ENCODE assay signal across 17 cellular contexts in the genomic region with DNA sequence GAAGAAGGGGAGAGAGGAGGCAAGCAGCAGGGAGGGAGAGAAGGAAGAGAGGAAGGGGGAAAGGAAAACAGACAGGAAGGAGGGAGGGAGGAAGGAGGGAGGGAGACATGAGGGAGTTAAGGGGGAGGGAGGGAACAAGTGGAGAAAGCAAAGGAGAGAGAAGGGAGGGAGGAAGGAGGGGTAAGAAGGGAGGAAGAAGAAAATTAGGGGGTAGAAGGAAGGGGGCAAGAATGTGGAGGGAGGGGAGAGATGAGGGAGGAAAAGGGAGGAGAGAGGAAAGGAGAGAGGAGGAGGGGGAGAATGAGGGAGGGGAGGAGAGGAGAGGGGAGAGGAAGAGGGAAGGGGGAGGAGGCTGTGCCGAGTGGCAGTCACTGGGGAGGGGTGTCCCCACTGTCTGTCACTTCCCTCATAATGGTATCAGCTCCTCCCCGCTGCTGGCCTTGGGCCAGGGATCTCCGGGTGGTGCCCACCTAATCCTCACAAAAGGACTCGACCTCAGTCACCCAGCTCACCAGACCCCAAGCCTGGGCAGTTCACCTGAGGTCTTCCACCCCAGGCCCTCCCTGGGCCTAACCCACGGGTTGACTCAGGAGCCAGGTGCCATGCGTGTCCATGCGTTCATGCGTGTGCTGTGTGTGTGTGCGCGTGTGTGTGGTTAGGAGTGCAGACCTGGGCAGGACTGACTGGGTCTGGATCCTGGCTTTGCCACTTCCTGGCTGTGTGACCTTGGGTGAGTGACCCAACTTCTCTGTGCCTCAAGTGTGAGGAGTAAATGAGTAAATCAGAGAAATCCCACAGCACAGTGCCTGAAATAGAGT. TPM values are rescaled to one million over a fixed set of nuclear protein-coding genes. Genes with fewer than 3 reads are reported as not detected.
DNase-seq lines count a peak whose midpoint lies in the region; ATAC-seq and TF ChIP-seq lines count a peak whose summit lies in the region.
"Had no signal": no experiment of that assay in that cellular context is flagged by ENCODE, and none has a peak within 500 bp of the region (broad histone marks: within the 10 kb centered on the region; RNA-seq: fewer than 3 reads in every experiment).

No MANE protein-coding gene starts in this region.

- peak; percentile 46 for DNase-seq in activated naive CD4-positive, alpha-beta T cell treated with anti-CD3 and anti-CD28 coated beads for 36 hours
- DNase-seq in activated naive CD4-positive, alpha-beta T cell treated with Interleukin-2 at 50 U/mL for 16 hours, result no peak
- peak; percentile 90 for DNase-seq in NCI-H82 (lab: John Stamatoyannopoulos, UW)
- no peak for DNase-seq in effector memory CD8-positive, alpha-beta T cell
- DNase-seq in osteoblast (ENCODE audit: insufficient read length, low spot score, missing footprints), result peak; percentile 56
- DNase-seq: activated CD4-positive, alpha-beta T cell treated with anti-CD3 and anti-CD28 coated beads, Interleukin-2, amount 50 U/mL, for 1 hour; HFFc6; KG1; NCI-H187; stimulated activated CD4-positive, alpha-beta T cell treated with anti-CD3 and anti-CD28 coated beads, Interleukin-4, amount 100 ng/mL, for 24 hours; stomach had no signal

- H3K27me3 ChIP-seq in osteoblast (ENCODE audit: insufficient read depth, low read length), result no peaks in the 10 kb centered on the region
- H3K27me3 ChIP-seq: esophagus muscularis mucosa, stomach had no signal

- H3K27ac Mint-ChIP-seq in activated naive CD4-positive, alpha-beta T cell treated with anti-CD3 and anti-CD28 coated beads for 36 hours, result no peak overlapping the region
- H3K27ac Mint-ChIP-seq in effector memory CD8-positive, alpha-beta T cell, result peak overlapping the region; percentile 41 to 64
- H3K27ac Mint-ChIP-seq: activated naive CD4-positive, alpha-beta T cell treated with anti-CD3 and anti-CD28 coated beads, Interleukin-2, amount 50 U/mL, for 24 hours; HFFc6 had no signal

- H3K36me3 ChIP-seq in osteoblast (ENCODE audit: insufficient read depth, low read length), result no peaks in the 10 kb centered on the region
- H3K36me3 ChIP-seq: esophagus muscularis mucosa, stomach had no signal

- no peak overlapping the region for H3K4me3 Mint-ChIP-seq in activated naive CD4-positive, alpha-beta T cell treated with anti-CD3 and anti-CD28 coated beads for 36 hours
- H3K4me3 Mint-ChIP-seq in effector memory CD8-positive, alpha-beta T cell, result peak overlapping the region in 1 of 2 donors; percentile 3
- H3K4me3 Mint-ChIP-seq: activated naive CD4-positive, alpha-beta T cell treated with anti-CD3 and anti-CD28 coated beads, Interleukin-2, amount 50 U/mL, for 24 hours; HFFc6 had no signal

- CTCF ChIA-PET in activated naive CD4-positive, alpha-beta T cell treated with anti-CD3 and anti-CD28 coated beads for 36 hours (lab: Charles Lee), result no interaction called here

- no peak for TF ChIP-seq CTCF in osteoblast (IDR thresholded peaks at IDR 0.05; ENCODE audit: extremely low read depth, low read depth, low read length)

- no peaks in the 10 kb centered on the region for H3K36me3 Mint-ChIP-seq in activated naive CD4-positive, alpha-beta T cell treated with anti-CD3 and anti-CD28 coated beads for 36 hours (ENCODE audit: low read depth)
- no peaks in the 10 kb centered on the region for H3K36me3 Mint-ChIP-seq in effector memory CD8-positive, alpha-beta T cell (ENCODE audit: insufficient read depth)
- H3K36me3 Mint-ChIP-seq: activated naive CD4-positive, alpha-beta T cell treated with anti-CD3 and anti-CD28 coated beads, Interleukin-2, amount 50 U/mL, for 24 hours had no signal

- peaks cover 6% of the 10 kb centered on the region for H3K27me3 Mint-ChIP-seq in activated naive CD4-positive, alpha-beta T cell treated with anti-CD3 and anti-CD28 coated beads for 36 hours (ENCODE audit: low read depth)
- H3K27me3 Mint-ChIP-seq in effector memory CD8-positive, alpha-beta T cell, result peaks cover 8 to 9% of the 10 kb centered on the region in 2 donors

- peaks cover 29% of the 10 kb centered on the region for H3K4me1 Mint-ChIP-seq in activated naive CD4-positive, alpha-beta T cell treated with anti-CD3 and anti-CD28 coated beads for 36 hours (ENCODE audit: low read depth)
- H3K4me1 Mint-ChIP-seq in effector memory CD8-positive, alpha-beta T cell (ENCODE audit: low read depth in 2 of 2), result peaks cover 31 to 40% of the 10 kb centered on the region in 2 donors

- H3K4me3 ChIP-seq in osteoblast (ENCODE audit: insufficient read depth, low read length), result no peak overlapping the region
- H3K4me3 ChIP-seq: esophagus muscularis mucosa, mucosa of descending colon, stomach had no signal

- H3K9me3 ChIP-seq in osteoblast (ENCODE audit: low read depth, low read length), result no peaks in the 10 kb centered on the region
- H3K9me3 ChIP-seq: esophagus muscularis mucosa, mucosa of descending colon, stomach had no signal

- no peaks in the 10 kb centered on the region for H3K9me3 Mint-ChIP-seq in activated naive CD4-positive, alpha-beta T cell treated with anti-CD3 and anti-CD28 coated beads for 36 hours
- no peaks in the 10 kb centered on the region for H3K9me3 Mint-ChIP-seq in effector memory CD8-positive, alpha-beta T cell
- H3K9me3 Mint-ChIP-seq: activated naive CD4-positive, alpha-beta T cell treated with anti-CD3 and anti-CD28 coated beads, Interleukin-2, amount 50 U/mL, for 24 hours; HFFc6 had no signal

- ATAC-seq in effector memory CD8-positive, alpha-beta T cell (replicated peaks), result peak; percentile 47
- ATAC-seq in GM21447 (IDR thresholded peaks at IDR 0.05; ENCODE audit: unreplicated experiment) (no peak), HG02588 (IDR thresholded peaks at IDR 0.05; ENCODE audit: unreplicated experiment) (no peak), GM18870 (IDR thresholded peaks at IDR 0.05; ENCODE audit: unreplicated experiment) (no peak)
- ATAC-seq: mucosa of descending colon had no signal

- no peaks in the 10 kb centered on the region for H4K20me1 ChIP-seq in osteoblast (ENCODE audit: insufficient read depth, low read length)

- peak overlapping the region; percentile 9 for H2AFZ ChIP-seq in osteoblast (ENCODE audit: low read length)

- H3K4me2 ChIP-seq in osteoblast (ENCODE audit: insufficient read depth, low read length), result no peak overlapping the region

- no peaks in the 10 kb centered on the region for H3K79me2 ChIP-seq in osteoblast (ENCODE audit: insufficient read depth, low read length)

- peaks cover 8% of the 10 kb centered on the region for H3K4me1 ChIP-seq in osteoblast (ENCODE audit: insufficient read depth, low read length)

- intact Hi-C loops in activated naive CD4-positive, alpha-beta T cell treated with anti-CD3 and anti-CD28 coated beads for 36 hours (cut with micrococcal nuclease), result no loop called here

- no peak overlapping the region for H3K27ac ChIP-seq in osteoblast (ENCODE audit: low read depth, low read length)
- H3K27ac ChIP-seq: esophagus muscularis mucosa had no signal

RNA-seq across cellular contexts. Expression of gene C9orf50, which starts 18.1 kb away (rescaled TPM):
- total RNA-seq in activated naive CD4-positive, alpha-beta T cell treated with anti-CD3 and anti-CD28 coated beads for 36 hours, result not detected
- total RNA-seq in osteoblast, result under 0.01 and 0.36 TPM in 2 replicates
- total RNA-seq: mucosa of descending colon, stomach had no signal

RNA-seq across cellular contexts. Expression of gene NTMT1, which starts 23.2 kb away (rescaled TPM):
- total RNA-seq in activated naive CD4-positive, alpha-beta T cell treated with anti-CD3 and anti-CD28 coated beads for 36 hours, result 10 to 100 TPM; 58.6 to 59.3 TPM
- 26.4 and 28.6 TPM in 2 replicates for total RNA-seq in osteoblast

RNA-seq across cellular contexts. Expression of gene ASB6, which starts 39.1 kb away (rescaled TPM):
- 10 to 100 TPM; 13.0 to 13.8 TPM for total RNA-seq in activated naive CD4-positive, alpha-beta T cell treated with anti-CD3 and anti-CD28 coated beads for 36 hours
- 21.0 and 23.9 TPM in 2 replicates for total RNA-seq in osteoblast

Comparison
In these comparisons a context has a peak if more than half of its experiments do, and no peak if none do; other contexts are left out.
1. DNase-seq: peak in activated naive CD4-positive, alpha-beta T cell treated with anti-CD3 and anti-CD28 coated beads for 36 hours (single experiment), NCI-H82 (single experiment) and osteoblast (single experiment); none in activated naive CD4-positive, alpha-beta T cell treated with Interleukin-2 at 50 U/mL for 16 hours (single experiment) and effector memory CD8-positive, alpha-beta T cell (0 of 3).